Comparison of ENCODE assay signal across 19 cellular contexts in the genomic region with DNA sequence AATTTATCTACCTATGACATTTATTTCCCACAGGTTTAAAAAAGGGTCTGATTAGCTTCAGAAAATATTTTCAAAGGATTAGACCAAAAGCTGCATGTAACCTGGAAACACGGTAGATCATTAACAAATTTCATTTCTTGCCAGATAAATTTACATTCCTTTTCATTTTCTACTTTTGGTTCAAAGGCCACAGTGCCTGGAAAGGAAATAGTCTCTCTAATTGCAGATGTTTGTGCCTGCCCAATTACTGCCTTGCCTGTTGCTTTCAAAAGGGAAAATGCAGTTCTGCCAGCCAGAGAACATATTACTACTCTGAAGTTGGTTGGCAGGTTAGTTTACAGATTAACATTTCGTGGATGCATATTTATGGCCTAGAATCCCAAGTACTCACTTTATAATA.
A peak's percentile ranks its signal among the peaks of the same experiment; 100 is the strongest.
DNase-seq lines count a peak whose midpoint lies in the region; TF ChIP-seq lines count a peak whose summit lies in the region.
"Had no signal": no experiment of that assay in that cellular context is flagged by ENCODE, and none has a peak within 500 bp of the region (broad histone marks: within the 10 kb centered on the region; RNA-seq: fewer than 3 reads in every experiment).

No MANE protein-coding gene starts in this region.

- intact Hi-C loops in stomach (cut with DNase I; ENCODE audit: low total_unique reads): no loop called here
- intact Hi-C loops in posterior cingulate gyrus (cut with DNase I): no loop called here

- 25 to 43% (median 37%) methylated on average over 2 of the region's 2 CpGs for WGBS in stomach, 5 donors

- no peaks in the 10 kb centered on the region for H3K36me3 ChIP-seq in stomach
- H3K36me3 ChIP-seq: BE2C; BLaER1 treated with 17β-estradiol and CSF1 and Interleukin-3, amounts not matched to agents 10 nM and 100 nM; HAP-1 had no signal

- TF ChIP-seq CTCF in stomach (IDR thresholded peaks at IDR 0.05): no peak

- H3K27ac ChIP-seq in stomach: no peak overlapping the region
- H3K27ac ChIP-seq: 22Rv1; BLaER1 treated with 17β-estradiol and CSF1 and Interleukin-3, amounts not matched to agents 10 nM and 100 nM had no signal

- peak; percentile 2 for DNase-seq in NCI-H1105 treated with DMSO at 0.1 percent for 48 hours (lab: John Stamatoyannopoulos, UW)
- DNase-seq in NCI-H1105 (lab: John Stamatoyannopoulos, UW): no peak
- peak; percentile 46 for DNase-seq in left kidney (ENCODE audit: low read depth, low spot score)
- peak; percentile 6 for DNase-seq in middle frontal gyrus (ENCODE audit: extremely low spot score, low spot score)
- DNase-seq in putamen (ENCODE audit: low spot score): peak; percentile 1
- no peak for DNase-seq in stomach
- no peak for DNase-seq in NCI-H1092 (lab: John Stamatoyannopoulos, UW)
- DNase-seq in posterior cingulate gyrus: no peak
- DNase-seq: BE2C; CD4-positive, alpha-beta T cell; CD8-positive, alpha-beta memory T cell; DMS 273 treated with DMSO at 0.1 percent for 48 hours; DMS79; EL; GF-D8; GOT3 had no signal

- H3K4me3 ChIP-seq in stomach: no peak overlapping the region
- H3K4me3 ChIP-seq: BLaER1 treated with 17β-estradiol and CSF1 and Interleukin-3, amounts not matched to agents 10 nM and 100 nM; HAP-1 had no signal

- no peaks in the 10 kb centered on the region for H3K27me3 ChIP-seq in stomach
- H3K27me3 ChIP-seq: BE2C; BLaER1 treated with 17β-estradiol and CSF1 and Interleukin-3, amounts not matched to agents 10 nM and 100 nM had no signal

- TF ChIP-seq POLR2A in stomach (IDR thresholded peaks at IDR 0.05): no peak

- no peaks in the 10 kb centered on the region for H3K4me1 ChIP-seq in stomach
- H3K4me1 ChIP-seq: BE2C; BLaER1 treated with 17β-estradiol and CSF1 and Interleukin-3, amounts not matched to agents 10 nM and 100 nM; HAP-1 had no signal

- no peaks in the 10 kb centered on the region for H3K9me3 ChIP-seq in stomach
- H3K9me3 ChIP-seq: BE2C, HAP-1 had no signal

- no peak for TF ChIP-seq EP300 in stomach (IDR thresholded peaks at IDR 0.05)

Comparison
In these comparisons a context has a peak if more than half of its experiments do, and no peak if none do; other contexts are left out.
1. DNase-seq: peak in NCI-H1105 treated with DMSO at 0.1 percent for 48 hours (single experiment), left kidney (single experiment), middle frontal gyrus (single experiment) and putamen (single experiment); none in NCI-H1105 (single experiment), stomach (single experiment), NCI-H1092 (single experiment) and posterior cingulate gyrus (0 of 10).